ENCODE assay signal across 1 cellular context in genomic region chr12:31876568-31877424, GRCh38.
A peak's percentile ranks its signal among the peaks of the same experiment; 100 is the strongest.
TF ChIP-seq lines count a peak whose summit lies in the region.

No MANE protein-coding gene starts in this region.

TF ChIP-seq in K562, 482 proteins besides CTCF, POLR2A, EP300 and RAD21 (continued from another document):
- TF ChIP-seq ZNF592 (IDR thresholded peaks at IDR 0.05) (0 out of 2 replicates have a peak, but pooled peaks have one; percentile 30), ZNF668 (CRISPR knock-in tag; IDR thresholded peaks at IDR 0.05) (no peak), ZBTB26 (CRISPR knock-in tag; IDR thresholded peaks at IDR 0.05) (no peak), ZBTB40 (IDR thresholded peaks at IDR 0.05) (0 out of 2 replicates have a peak, but pooled peaks have one; percentile 22), ZBTB40 (CRISPR knock-in tag; IDR thresholded peaks at IDR 0.05) (no peak), CBFA2T3 (IDR thresholded peaks at IDR 0.05) (peak; percentile 21; the same call in 1 of the 2 replicates)
